8 cellular contexts compared by ENCODE assay signal in genomic region chr2:232988444-232988843, GRCh38. TPM values are rescaled to one million over a fixed set of nuclear protein-coding genes. Genes with fewer than 3 reads are reported as not detected.
DNase-seq lines count a peak whose midpoint lies in the region; ATAC-seq, FAIRE-seq and TF ChIP-seq lines count a peak whose summit lies in the region.

No MANE protein-coding gene starts in this region.

- no peak for TF ChIP-seq RAD21 in HepG2 (CRISPR knock-in tag; IDR thresholded peaks at IDR 0.05)

- H3K4me2 ChIP-seq in HepG2 (ENCODE audit: low read depth, low read length): no peak overlapping the region

- H3K79me2 ChIP-seq in ACC112 (ENCODE audit: control insufficient read depth, insufficient read depth, low read length, unreplicated experiment) (no peaks in the 10 kb centered on the region), HepG2 (ENCODE audit: insufficient read depth, low read length) (no peaks in the 10 kb centered on the region)

- intact Hi-C loops in HepG2 (cut with micrococcal nuclease; ENCODE audit: unreplicated experiment): loop anchor here (1.0 kb wide), 1 partner anchor 75 kb away; no protein-coding TSS in a partner anchor

- H2AFZ ChIP-seq in ACC112 (ENCODE audit: low read length, unreplicated experiment) (peak overlapping the region; percentile 86), HepG2 (ENCODE audit: low read length) (no peak overlapping the region)

- CTCF ChIA-PET in HepG2 (lab: Yijun Ruan, JAX; ENCODE audit: low intra/inter-chr PET ratio, low total read pairs): no interaction called here

- no peak overlapping the region for H3K9ac ChIP-seq in HepG2 (ENCODE audit: insufficient read depth, low read depth, low read length)

- H3K27me3 ChIP-seq in ACC112 (ENCODE audit: insufficient read depth, low read length) (no peaks in the 10 kb centered on the region), HepG2 (ENCODE audit: control insufficient read depth in 1 of 2, insufficient read depth in 2 of 2, low read length in 2 of 2) (no peaks in the 10 kb centered on the region)

- H3K4me1 ChIP-seq in ACC112 (ENCODE audit: control insufficient read depth, insufficient read depth, low read length, unreplicated experiment) (peaks cover 22% of the 10 kb centered on the region), HepG2 (ENCODE audit: insufficient read depth, low read length) (peaks cover 16% of the 10 kb centered on the region)

- WGBS in HepG2 (ENCODE audit: low lambda C conversion rate): 33% methylated on average over 5 of the region's 5 CpGs

- H4K20me1 ChIP-seq in HepG2 (ENCODE audit: insufficient read depth, low read length): no peaks in the 10 kb centered on the region

- in situ Hi-C loops in astrocyte of the spinal cord (cut with HindIII; ENCODE audit: low sequenced_read_pairs): no loop called here
- in situ Hi-C loops in HepG2 (cut with HindIII; ENCODE audit: extremely low pct_ligation_motif_present, low pct_unique_long_range_greater_than_20kb): no loop called here

- no peak for TF ChIP-seq POLR2A in HepG2 (IDR thresholded peaks at IDR 0.05; ENCODE audit: insufficient read depth in 1 of 2, low read depth in 2 of 2, low read length in 2 of 2)

- ATAC-seq in HepG2: peak; percentile 98
- no peak for ATAC-seq in GM18511 (IDR thresholded peaks at IDR 0.05; ENCODE audit: unreplicated experiment)

- TF ChIP-seq CTCF in astrocyte of the spinal cord (IDR thresholded peaks at IDR 0.05; ENCODE audit: low read depth, low read length): no peak
- no peak for TF ChIP-seq CTCF in HepG2 (CRISPR knock-in tag; IDR thresholded peaks at IDR 0.05)

- peak; percentile 61 for FAIRE-seq in HepG2 (lab: Jason Lieb, UNC)

- POLR2A ChIA-PET in HepG2 (lab: Yijun Ruan, JAX): interaction anchor here (1.0 kb wide), 1 partner anchor 25 kb away, joined by 3 read pairs; the partner anchor contains the start of gene NGEF

- BruUV-seq in HepG2 (replicated peaks; lab: Mats Ljungman, UMichigan): no TSS peak

- H3K4me3 ChIP-seq in ACC112 (ENCODE audit: low read depth, low read length): peak overlapping the region; percentile 55
- H3K4me3 ChIP-seq in astrocyte of the spinal cord (ENCODE audit: low read depth, low read length): no peak overlapping the region
- no peak overlapping the region for H3K4me3 ChIP-seq in HepG2 (replicated peaks in 1 of 3; ENCODE audit: insufficient read depth in 1 of 3, low read depth in 2 of 3, low read length in 3 of 3)

- DNase-seq in HPDE6-E6E7 (ENCODE audit: extremely low spot score) (peak; percentile 100), astrocyte of the spinal cord (ENCODE audit: low read depth, low spot score) (peak; percentile 98), HepG2 (ENCODE audit: low spot score) (peak; percentile 87), SKM-1 treated with dmso at 0.1 percent for 144 hours (lab: John Stamatoyannopoulos, UW; ENCODE audit: unreplicated experiment) (no peak), COLO668 (lab: John Stamatoyannopoulos, UW; ENCODE audit: unreplicated experiment) (no peak), NCI-H2171 treated with DMSO at 0.1 percent for 48 hours (lab: John Stamatoyannopoulos, UW) (no peak)

- peak in 1 of 2 experiments; percentile 24; a peak in 1 of 4 replicates for TF ChIP-seq EP300 in HepG2 (IDR thresholded peaks at IDR 0.05; ENCODE audit: low read depth in 2 of 2, low read length in 2 of 2)
- 0 out of 2 replicates have a peak, but pooled peaks have one; percentile 30 for TF ChIP-seq EP300 in HepG2 (CRISPR knock-in tag; IDR thresholded peaks at IDR 0.05; ENCODE audit: borderline replicate concordance)

- no peaks in the 10 kb centered on the region for H3K36me3 ChIP-seq in ACC112 (ENCODE audit: insufficient read depth, low read length)
- H3K36me3 ChIP-seq in HepG2 (replicated peaks in 1 of 2; ENCODE audit: control insufficient read depth in 1 of 2, insufficient read depth in 2 of 2, low read length in 2 of 2): peaks cover 0 to 2% of the 10 kb centered on the region in 2 experiments; a peak in 1 of 5 replicates

- H3K27ac ChIP-seq in ACC112 (ENCODE audit: low read depth, low read length): peak overlapping the region; percentile 88
- no peak overlapping the region for H3K27ac ChIP-seq in HepG2 (ENCODE audit: extremely low read length, insufficient read depth, low read length)

- no peaks in the 10 kb centered on the region for H3K9me3 ChIP-seq in HepG2 (ENCODE audit: low read length)

TF ChIP-seq in HepG2, 621 proteins besides CTCF, POLR2A, EP300 and RAD21 (continues in another document):
- no peak for TF ChIP-seq HMGA1 (CRISPR knock-in tag; conservative IDR thresholded peaks at IDR 0.05)
- TF ChIP-seq JUND (CRISPR knock-in tag; IDR thresholded peaks at IDR 0.05): peak; percentile 77; the same call in 1 of the 2 replicates
- TF ChIP-seq SALL1 (CRISPR knock-in tag; IDR thresholded peaks at IDR 0.05): 0 out of 2 replicates have a peak, but pooled peaks have one; percentile 13
- TF ChIP-seq ATF3 (CRISPR knock-in tag; IDR thresholded peaks at IDR 0.05): peak; percentile 90
- peak; percentile 61; the same call in 1 of the 2 replicates for TF ChIP-seq JUNB (CRISPR knock-in tag; IDR thresholded peaks at IDR 0.05; ENCODE audit: borderline replicate concordance)
- peak; percentile 24; the same call in 1 of the 2 replicates for TF ChIP-seq NFYB (CRISPR knock-in tag; IDR thresholded peaks at IDR 0.05)
- TF ChIP-seq ZNF644 (CRISPR knock-in tag; IDR thresholded peaks at IDR 0.05; ENCODE audit: low read depth): peak; percentile 27; the same call in 1 of the 2 replicates
- peak; percentile 90 for TF ChIP-seq FOSL1 (CRISPR knock-in tag; IDR thresholded peaks at IDR 0.05; ENCODE audit: borderline replicate concordance)
- no peak for TF ChIP-seq POLR2AphosphoS2 (IDR thresholded peaks at IDR 0.05; ENCODE audit: low read depth, low read length)
- 0 out of 2 replicates have a peak, but pooled peaks have one; percentile 16 for TF ChIP-seq SAP130 (CRISPR knock-in tag; IDR thresholded peaks at IDR 0.05; ENCODE audit: low read depth)
- TF ChIP-seq CEBPB (IDR thresholded peaks at IDR 0.05; ENCODE audit: borderline replicate concordance, low read depth, low read length): peak; percentile 21; the same call in 1 of the 2 replicates
- TF ChIP-seq RFX1 (IDR thresholded peaks at IDR 0.05): no peak
- peak; percentile 81 for TF ChIP-seq XRCC5 (optimal IDR thresholded peaks at IDR 0.05; ENCODE audit: low read length)

RNA-seq across cellular contexts. Expression of gene NGEF, which starts 24.6 kb away (rescaled TPM):
- total RNA-seq in HepG2 (2016; rRNA removed; fragmentation: Illumina TruSeq; extraction: Trizol): 11.8 and 14.4 TPM in 2 replicates
- 3.2 and 3.9 TPM in 2 replicates for total RNA-seq in HepG2 (2016; cell fraction: cytosol; rRNA removed; fragmentation: Illumina TruSeq; extraction: Trizol; ENCODE audit: low read depth)
- total RNA-seq in HepG2 (2016; cell fraction: insoluble cytoplasmic fraction; rRNA removed; fragmentation: Illumina TruSeq; extraction: Trizol): 10.9 and 16.2 TPM in 2 replicates
- total RNA-seq in HepG2 (2016; cell fraction: membrane; rRNA removed; fragmentation: Illumina TruSeq; extraction: Trizol): 5.7 and 5.8 TPM in 2 replicates
- 16.5 and 17.9 TPM in 2 replicates for total RNA-seq in HepG2 (2016; cell fraction: nucleus; rRNA removed; fragmentation: Illumina TruSeq; extraction: Trizol)
- 36.9 and 40.7 TPM in 2 replicates for polyA plus RNA-seq in HepG2 (2011; rRNA removed)
- polyA plus RNA-seq in HepG2 (2011; cell fraction: cytosol; rRNA removed): 12.8 and 15.9 TPM in 2 replicates
- 96.4 and 108 TPM in 2 replicates for polyA plus RNA-seq in HepG2 (2011; cell fraction: nucleus; rRNA removed)
- polyA plus RNA-seq in HepG2 (2012): 22.1 and 22.9 TPM in 2 replicates
- polyA plus RNA-seq in HepG2 (2016; cell fraction: cytosol; fragmentation: Illumina TruSeq; extraction: Trizol; ENCODE audit: low read depth): 1.4 TPM in 2 replicates
- 9.8 and 12.7 TPM in 2 replicates for polyA plus RNA-seq in HepG2 (2016; cell fraction: insoluble cytoplasmic fraction; fragmentation: Illumina TruSeq; extraction: Trizol; ENCODE audit: low read depth)
- 2.8 and 3.2 TPM in 2 replicates for polyA plus RNA-seq in HepG2 (2016; cell fraction: membrane; fragmentation: Illumina TruSeq; extraction: Trizol; ENCODE audit: low read depth)
- 29.2 and 34.3 TPM in 2 replicates for polyA plus RNA-seq in HepG2 (2016; cell fraction: nucleus; fragmentation: Illumina TruSeq; extraction: Trizol; ENCODE audit: insufficient read depth, low read depth)
- 0.44 and 113 TPM in 2 replicates for polyA minus RNA-seq in HepG2 (2011; rRNA and poly(A)+ RNA removed; ENCODE audit: low replicate concordance)
- 17.7 and 20.2 TPM in 2 replicates for polyA minus RNA-seq in HepG2 (2011; cell fraction: cytosol; rRNA and poly(A)+ RNA removed)
- 26.9 and 31.6 TPM in 2 replicates for polyA minus RNA-seq in HepG2 (2011; cell fraction: nucleus; rRNA and poly(A)+ RNA removed)

RNA-seq across cellular contexts. Expression of gene NEU2, which starts 44.0 kb away (rescaled TPM):
- not detected in 2 replicates for total RNA-seq in HepG2 (2016; rRNA removed; fragmentation: Illumina TruSeq; extraction: Trizol)
- total RNA-seq in HepG2 (2016; cell fraction: cytosol; rRNA removed; fragmentation: Illumina TruSeq; extraction: Trizol; ENCODE audit: low read depth): not detected in 2 replicates
- not detected in 2 replicates for total RNA-seq in HepG2 (2016; cell fraction: insoluble cytoplasmic fraction; rRNA removed; fragmentation: Illumina TruSeq; extraction: Trizol)
- not detected in 2 replicates for total RNA-seq in HepG2 (2016; cell fraction: membrane; rRNA removed; fragmentation: Illumina TruSeq; extraction: Trizol)
- not detected in 2 replicates for total RNA-seq in HepG2 (2016; cell fraction: nucleus; rRNA removed; fragmentation: Illumina TruSeq; extraction: Trizol)
- not detected in 2 replicates for polyA plus RNA-seq in HepG2 (2011; rRNA removed)
- not detected in 2 replicates for polyA plus RNA-seq in HepG2 (2011; cell fraction: cytosol; rRNA removed)
- polyA plus RNA-seq in HepG2 (2011; cell fraction: nucleus; rRNA removed): not detected in 2 replicates
- polyA plus RNA-seq in HepG2 (2012): not detected in 2 replicates
- polyA plus RNA-seq in HepG2 (2016; cell fraction: cytosol; fragmentation: Illumina TruSeq; extraction: Trizol; ENCODE audit: low read depth): not detected in 2 replicates
- not detected in 2 replicates for polyA plus RNA-seq in HepG2 (2016; cell fraction: insoluble cytoplasmic fraction; fragmentation: Illumina TruSeq; extraction: Trizol; ENCODE audit: low read depth)
- polyA plus RNA-seq in HepG2 (2016; cell fraction: membrane; fragmentation: Illumina TruSeq; extraction: Trizol; ENCODE audit: low read depth): not detected in 2 replicates
- not detected in 2 replicates for polyA plus RNA-seq in HepG2 (2016; cell fraction: nucleus; fragmentation: Illumina TruSeq; extraction: Trizol; ENCODE audit: insufficient read depth, low read depth)
- not detected in 2 replicates for polyA minus RNA-seq in HepG2 (2011; rRNA and poly(A)+ RNA removed; ENCODE audit: low replicate concordance)
- polyA minus RNA-seq in HepG2 (2011; cell fraction: cytosol; rRNA and poly(A)+ RNA removed): not detected in 2 replicates
- not detected in 2 replicates for polyA minus RNA-seq in HepG2 (2011; cell fraction: nucleus; rRNA and poly(A)+ RNA removed)

Comparison
In these comparisons a context has a peak if more than half of its experiments do, and no peak if none do; other contexts are left out.
1. DNase-seq: peak in HPDE6-E6E7 (single experiment), astrocyte of the spinal cord (single experiment) and HepG2 (single experiment); none in SKM-1 treated with dmso at 0.1 percent for 144 hours (single experiment), COLO668 (single experiment) and NCI-H2171 treated with DMSO at 0.1 percent for 48 hours (single experiment).